10 cellular contexts compared by ENCODE assay signal in the genomic region with DNA sequence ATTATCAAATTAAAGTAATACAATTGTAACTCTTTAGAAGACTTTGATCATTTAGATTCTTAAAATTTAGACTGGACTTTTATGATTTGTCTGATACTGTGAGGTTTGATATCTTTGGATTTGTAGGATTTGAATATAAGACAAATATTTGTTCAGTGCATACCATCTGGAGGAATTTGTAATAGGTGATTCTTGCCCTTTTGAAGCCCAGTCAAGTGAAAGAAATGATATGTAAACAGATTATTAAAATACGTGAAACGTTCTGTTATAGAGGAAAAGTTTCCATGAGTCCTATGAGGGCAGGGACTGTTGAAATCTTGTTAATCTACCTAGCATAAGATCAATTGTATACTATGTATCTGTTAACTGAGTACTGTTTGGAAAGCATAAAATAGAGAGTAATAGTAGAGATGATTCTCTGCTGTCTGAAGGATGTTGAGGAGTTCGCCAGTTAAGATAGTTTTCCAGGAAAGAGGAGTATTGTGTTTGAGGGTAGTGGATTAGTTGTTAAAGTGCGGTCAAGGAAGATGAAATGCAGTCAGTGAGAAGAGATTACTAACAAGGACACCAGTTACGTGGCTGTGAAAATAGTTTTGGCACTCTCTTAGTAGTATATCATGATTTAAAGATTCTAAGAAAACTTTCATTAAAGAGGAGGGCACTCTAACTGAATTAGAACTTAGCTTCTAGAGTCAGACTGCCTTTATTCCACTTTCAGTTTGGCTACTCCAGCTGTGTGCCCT. TPM values are rescaled to one million over a fixed set of nuclear protein-coding genes. Genes with fewer than 3 reads are reported as not detected.
DNase-seq lines count a peak whose midpoint lies in the region; ATAC-seq and TF ChIP-seq lines count a peak whose summit lies in the region.
"Had no signal": no experiment of that assay in that cellular context is flagged by ENCODE, and none has a peak within 500 bp of the region (broad histone marks: within the 10 kb centered on the region; RNA-seq: fewer than 3 reads in every experiment).

No MANE protein-coding gene starts in this region.

- H3K4me3 ChIP-seq in cardiac muscle cell, result no peak overlapping the region
- H3K4me3 ChIP-seq in heart right ventricle, result no peak overlapping the region
- H3K4me3 ChIP-seq in uterus, result no peak overlapping the region

- H3K9me3 ChIP-seq in cardiac muscle cell (ENCODE audit: low read depth) (no peaks in the 10 kb centered on the region), heart right ventricle (no peaks in the 10 kb centered on the region), uterus (no peaks in the 10 kb centered on the region)

- no peak for TF ChIP-seq POLR2A in uterus (IDR thresholded peaks at IDR 0.05)

- H3K27me3 ChIP-seq in cardiac muscle cell (no peaks in the 10 kb centered on the region), heart right ventricle (no peaks in the 10 kb centered on the region), uterus (no peaks in the 10 kb centered on the region)

- WGBS in heart right ventricle, 2 donors, result 59 to 69% methylated on average over 5 of the region's 5 CpGs

- H3K4me1 ChIP-seq in cardiac muscle cell (ENCODE audit: low read depth), result no peaks in the 10 kb centered on the region
- peaks cover 0 to 12% (median under 1%) of the 10 kb centered on the region in 9 donors for H3K4me1 ChIP-seq in heart right ventricle
- peaks cover 2 to 3% of the 10 kb centered on the region in 2 donors for H3K4me1 ChIP-seq in uterus

- intact Hi-C loops in heart right ventricle (cut with DNase I) (loop anchor here in 1 of 10 donors (10.0 kb wide), 1 partner anchor 281 kb away; no protein-coding TSS in a partner anchor), uterus (cut with DNase I; ENCODE audit: low total_unique reads) (no loop called here)

- POLR2A ChIA-PET in WTC11 (lab: Charles Lee), result no interaction called here

- H3K36me3 ChIP-seq in cardiac muscle cell (peaks cover 80% of the 10 kb centered on the region), heart right ventricle (peaks cover 0 to 100% (median 53%) of the 10 kb centered on the region in 9 donors), uterus (peaks cover 0 to 2% of the 10 kb centered on the region in 2 donors)

- no peak for DNase-seq in cardiac muscle cell (ENCODE audit: low read depth in 1 of 2, low spot score in 1 of 2)
- no peak for DNase-seq in heart right ventricle
- DNase-seq in WTC11 (ENCODE audit: low spot score), result no peak
- DNase-seq in memory B cell (ENCODE audit: low spot score in 2 of 2), result no peak
- DNase-seq in uterus, result no peak
- DNase-seq in activated effector memory CD4-positive, alpha-beta T cell treated with Interleukin-2 at 50 U/mL for 16 hours, result no peak
- no peak for DNase-seq in kidney glomerular epithelial cell (lab: John Stamatoyannopoulos, UW)
- DNase-seq: mesenchymal stem cell, NCI-H1048 had no signal

- no peaks in the 10 kb centered on the region for H3K27me3 Mint-ChIP-seq in WTC11 (ENCODE audit: low read depth)
- no peaks in the 10 kb centered on the region for H3K27me3 Mint-ChIP-seq in memory B cell

- H3K4me1 Mint-ChIP-seq in WTC11, result no peaks in the 10 kb centered on the region
- H3K4me1 Mint-ChIP-seq in memory B cell, result peaks cover 19% of the 10 kb centered on the region

- ATAC-seq in heart right ventricle, result no peak
- no peak for ATAC-seq in WTC11
- ATAC-seq in memory B cell (ENCODE audit: low read depth), result no peak
- ATAC-seq in HG02870 (IDR thresholded peaks at IDR 0.05; ENCODE audit: unreplicated experiment), result no peak

- CTCF ChIA-PET in WTC11 (lab: Charles Lee), result no interaction called here

- no peak overlapping the region for H3K4me3 Mint-ChIP-seq in WTC11
- no peak overlapping the region for H3K4me3 Mint-ChIP-seq in memory B cell

- H3K36me3 Mint-ChIP-seq in WTC11 (peaks cover 13% of the 10 kb centered on the region), memory B cell (peaks cover 32% of the 10 kb centered on the region)

- no peaks in the 10 kb centered on the region for H3K9me3 Mint-ChIP-seq in WTC11
- H3K9me3 Mint-ChIP-seq in memory B cell, result no peaks in the 10 kb centered on the region

- 0 out of 2 replicates have a peak overlapping the region, but pooled peaks have one; percentile 8 for H3K27ac Mint-ChIP-seq in WTC11
- peak overlapping the region; percentile 75 for H3K27ac Mint-ChIP-seq in memory B cell

- TF ChIP-seq CTCF in cardiac muscle cell (IDR thresholded peaks at IDR 0.05; ENCODE audit: low read depth, low read length), result no peak
- no peak for TF ChIP-seq CTCF in heart right ventricle (IDR thresholded peaks at IDR 0.05)
- no peak for TF ChIP-seq CTCF in WTC11 (IDR thresholded peaks at IDR 0.05)
- TF ChIP-seq CTCF in uterus (IDR thresholded peaks at IDR 0.05), result no peak

- peak overlapping the region; percentile 7 for H3K27ac ChIP-seq in cardiac muscle cell
- H3K27ac ChIP-seq in heart right ventricle, result no peak overlapping the region
- peak overlapping the region; percentile 7 to 50 for H3K27ac ChIP-seq in uterus

TF ChIP-seq in WTC11, 78 proteins besides CTCF, POLR2A, EP300 and RAD21:
- TF ChIP-seq, protein P1, sequence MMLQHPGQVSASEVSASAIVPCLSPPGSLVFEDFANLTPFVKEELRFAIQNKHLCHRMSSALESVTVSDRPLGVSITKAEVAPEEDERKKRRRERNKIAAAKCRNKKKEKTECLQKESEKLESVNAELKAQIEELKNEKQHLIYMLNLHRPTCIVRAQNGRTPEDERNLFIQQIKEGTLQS (CRISPR knock-in tag; conservative IDR thresholded peaks at IDR 0.05), result no peak
- TF ChIP-seq, protein P2, sequence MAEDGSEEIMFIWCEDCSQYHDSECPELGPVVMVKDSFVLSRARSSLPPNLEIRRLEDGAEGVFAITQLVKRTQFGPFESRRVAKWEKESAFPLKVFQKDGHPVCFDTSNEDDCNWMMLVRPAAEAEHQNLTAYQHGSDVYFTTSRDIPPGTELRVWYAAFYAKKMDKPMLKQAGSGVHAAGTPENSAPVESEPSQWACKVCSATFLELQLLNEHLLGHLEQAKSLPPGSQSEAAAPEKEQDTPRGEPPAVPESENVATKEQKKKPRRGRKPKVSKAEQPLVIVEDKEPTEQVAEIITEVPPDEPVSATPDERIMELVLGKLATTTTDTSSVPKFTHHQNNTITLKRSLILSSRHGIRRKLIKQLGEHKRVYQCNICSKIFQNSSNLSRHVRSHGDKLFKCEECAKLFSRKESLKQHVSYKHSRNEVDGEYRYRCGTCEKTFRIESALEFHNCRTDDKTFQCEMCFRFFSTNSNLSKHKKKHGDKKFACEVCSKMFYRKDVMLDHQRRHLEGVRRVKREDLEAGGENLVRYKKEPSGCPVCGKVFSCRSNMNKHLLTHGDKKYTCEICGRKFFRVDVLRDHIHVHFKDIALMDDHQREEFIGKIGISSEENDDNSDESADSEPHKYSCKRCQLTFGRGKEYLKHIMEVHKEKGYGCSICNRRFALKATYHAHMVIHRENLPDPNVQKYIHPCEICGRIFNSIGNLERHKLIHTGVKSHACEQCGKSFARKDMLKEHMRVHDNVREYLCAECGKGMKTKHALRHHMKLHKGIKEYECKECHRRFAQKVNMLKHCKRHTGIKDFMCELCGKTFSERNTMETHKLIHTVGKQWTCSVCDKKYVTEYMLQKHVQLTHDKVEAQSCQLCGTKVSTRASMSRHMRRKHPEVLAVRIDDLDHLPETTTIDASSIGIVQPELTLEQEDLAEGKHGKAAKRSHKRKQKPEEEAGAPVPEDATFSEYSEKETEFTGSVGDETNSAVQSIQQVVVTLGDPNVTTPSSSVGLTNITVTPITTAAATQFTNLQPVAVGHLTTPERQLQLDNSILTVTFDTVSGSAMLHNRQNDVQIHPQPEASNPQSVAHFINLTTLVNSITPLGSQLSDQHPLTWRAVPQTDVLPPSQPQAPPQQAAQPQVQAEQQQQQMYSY (CRISPR knock-in tag; IDR thresholded peaks at IDR 0.05), result no peak

RNA-seq across cellular contexts. Expression of a gene that starts 14.4 kb away (rescaled TPM):
- total RNA-seq in cardiac muscle cell, result 54.0 and 84.9 TPM in 2 replicates
- 98.7 and 160 TPM in 2 replicates for polyA plus RNA-seq in cardiac muscle cell
- total RNA-seq in heart right ventricle, result 10 to 100 TPM; 35.2 to 57.6 (median 45.7) TPM
- polyA plus RNA-seq in heart right ventricle, result 10 to 100 TPM; 15.9 to 59.5 TPM
- 27.0 to 32.9 TPM (median 32.7 TPM) in 3 replicates for total RNA-seq in WTC11 (2021)
- 100 to 1,000 TPM in 3 of 4 donors, 10 to 100 TPM in 1; 17.4 to 157 (median 138) TPM for total RNA-seq in uterus

RNA-seq across cellular contexts. Expression of a gene that starts 32.9 kb away (rescaled TPM):
- total RNA-seq in cardiac muscle cell (10.9 and 25.6 TPM in 2 replicates), heart right ventricle (10 to 100 TPM; 16.6 to 30.7 (median 23.8) TPM), WTC11 (2021) (19.0 to 26.7 TPM (median 23.3 TPM) in 3 replicates), uterus (10 to 100 TPM in 3 of 4 donors, 1 to 10 TPM in 1; 10.0 to 36.4 (median 29.4) TPM)
- polyA plus RNA-seq in cardiac muscle cell (28.3 and 37.8 TPM in 2 replicates), heart right ventricle (10 to 100 TPM; 24.0 to 32.0 TPM)

RNA-seq across cellular contexts. Expression of a gene that starts 33.3 kb away (rescaled TPM):
- total RNA-seq in cardiac muscle cell (19.9 and 31.0 TPM in 2 replicates), heart right ventricle (10 to 100 TPM; 39.3 to 68.2 (median 49.1) TPM), WTC11 (2021) (21.6 to 24.7 TPM (median 23.6 TPM) in 3 replicates), uterus (100 to 1,000 TPM in 2 of 4 donors, 10 to 100 TPM in 2; 21.3 to 114 (median 92.5) TPM)
- polyA plus RNA-seq in cardiac muscle cell (31.3 and 45.8 TPM in 2 replicates), heart right ventricle (10 to 100 TPM; 18.6 to 22.4 TPM)

Comparison
In these comparisons a context has a peak if more than half of its experiments do, and no peak if none do; other contexts are left out.
1. H3K27ac ChIP-seq: peak in cardiac muscle cell (single experiment) and uterus (2 of 2); none in heart right ventricle (0 of 10).